9 cellular contexts compared by ENCODE assay signal in the genomic region with DNA sequence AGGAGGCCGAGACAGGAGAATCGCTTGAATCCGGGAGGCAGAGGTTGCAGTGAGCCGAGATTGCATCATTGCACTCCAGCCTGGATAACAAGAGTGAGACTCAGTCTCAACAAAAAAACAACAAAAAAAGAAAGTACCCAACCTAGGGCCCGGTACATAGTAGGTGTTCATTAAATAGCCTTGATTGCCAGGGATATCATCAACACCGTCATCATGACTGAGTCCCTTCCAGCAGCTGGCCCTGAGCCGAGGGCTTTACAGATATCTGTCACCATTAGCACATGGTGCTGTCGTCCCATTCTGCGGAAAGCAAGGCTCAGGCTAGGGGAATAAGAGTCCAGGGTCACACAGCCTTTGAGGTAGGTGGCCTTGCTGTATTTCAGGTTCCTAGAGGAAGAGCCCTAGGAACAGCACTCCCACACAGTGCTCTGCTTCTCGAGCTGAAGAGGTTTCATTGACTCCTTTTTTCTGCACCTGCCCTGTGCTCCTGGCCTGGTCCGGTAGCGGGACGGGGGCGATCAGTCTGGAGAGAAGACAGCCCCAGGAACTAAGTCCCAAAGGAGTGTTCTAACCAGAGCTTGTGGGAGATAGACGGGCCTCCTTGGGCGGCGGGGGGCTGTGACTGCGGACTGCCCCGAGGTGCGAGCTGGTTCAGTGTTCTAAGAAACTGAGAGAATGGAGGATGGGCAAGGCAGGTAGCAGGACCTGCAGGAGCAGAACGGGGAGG. TPM values are rescaled to one million over a fixed set of nuclear protein-coding genes. Genes with fewer than 3 reads are reported as not detected.
A peak's percentile ranks its signal among the peaks of the same experiment; 100 is the strongest.
DNase-seq lines count a peak whose midpoint lies in the region; ATAC-seq, FAIRE-seq and TF ChIP-seq lines count a peak whose summit lies in the region.
"Had no signal": no experiment of that assay in that cellular context is flagged by ENCODE, and none has a peak within 500 bp of the region (broad histone marks: within the 10 kb centered on the region; RNA-seq: fewer than 3 reads in every experiment).

No MANE protein-coding gene starts in this region.

- TF ChIP-seq CTCF in BE2C (IDR thresholded peaks at IDR 0.05; ENCODE audit: low read depth, low read length): no peak
- TF ChIP-seq CTCF in endodermal cell (conservative IDR thresholded peaks at IDR 0.05): no peak

- H3K4me3 Mint-ChIP-seq in endodermal cell: peak overlapping the region; percentile 57

- no peaks in the 10 kb centered on the region for H3K9me3 Mint-ChIP-seq in endodermal cell

- no peak overlapping the region for H2BK5ac ChIP-seq in neuronal stem cell (ENCODE audit: low read length)

- no peak overlapping the region for H3K4ac ChIP-seq in neuronal stem cell (ENCODE audit: low read length)

- H3K27me3 ChIP-seq in BE2C (no peaks in the 10 kb centered on the region), NT2/D1 (ENCODE audit: insufficient read depth, insufficient read length) (peaks cover 18% of the 10 kb centered on the region), endodermal cell (ENCODE audit: control insufficient read depth, insufficient read depth, low read length, poor library complexity, severe bottlenecking) (no peaks in the 10 kb centered on the region), neuronal stem cell (ENCODE audit: control insufficient read depth in 3 of 3, insufficient read depth in 3 of 3, low read depth in 1 of 3, low read length in 3 of 3) (no peaks in the 10 kb centered on the region)

- H3K27me3 Mint-ChIP-seq in endodermal cell (ENCODE audit: insufficient read depth): peaks cover 14% of the 10 kb centered on the region

- no peak for FAIRE-seq in GM12891 (lab: Jason Lieb, UNC)

- H3K18ac ChIP-seq in neuronal stem cell (ENCODE audit: low read length): peak overlapping the region; percentile 98

- 50 to 57% methylated on average over 17 to 21 of the region's 21 CpGs for WGBS in endodermal cell (ENCODE audit: insufficient coverage in 1 of 2, insufficient read length in 1 of 2), 2 experiments
- WGBS in neuronal stem cell (ENCODE audit: extremely low coverage in 2 of 2, insufficient read length in 2 of 2, insufficient replicate concordance in 1 of 2), 2 donors: no CpG with 5 or more reads among the region's 21 CpGs

- DNase-seq in BE2C: no peak
- no peak for DNase-seq in NT2/D1 (ENCODE audit: low read depth, low spot score)
- DNase-seq in endodermal cell: no peak
- DNase-seq in neuronal stem cell (ENCODE audit: low spot score): no peak
- DNase-seq in GM12891 (ENCODE audit: insufficient read length, low spot score): no peak
- no peak for DNase-seq in NCI-H524 (lab: John Stamatoyannopoulos, UW)
- DNase-seq: effector memory CD4-positive, alpha-beta T cell had no signal

- no peaks in the 10 kb centered on the region for H3K79me1 ChIP-seq in neuronal stem cell (ENCODE audit: low read depth, low read length)

- H3K27ac ChIP-seq in endodermal cell (ENCODE audit: low read depth, low read length) (peak overlapping the region; percentile 94), neuronal stem cell (replicated peaks; ENCODE audit: low read length) (peak overlapping the region; percentile 5)

- ATAC-seq in HG03025 (IDR thresholded peaks at IDR 0.05; ENCODE audit: low FRiP score, unreplicated experiment): no peak
- no peak for ATAC-seq in HG02840 (IDR thresholded peaks at IDR 0.05; ENCODE audit: low FRiP score, unreplicated experiment)

- H3K4me1 ChIP-seq in BE2C: peaks cover 39% of the 10 kb centered on the region
- peaks cover 20% of the 10 kb centered on the region for H3K4me1 ChIP-seq in NT2/D1 (ENCODE audit: insufficient read depth, insufficient read length)
- H3K4me1 ChIP-seq in endodermal cell (ENCODE audit: control insufficient read depth, insufficient read depth, low read length): peaks cover 17% of the 10 kb centered on the region
- peaks cover 49 to 53% of the 10 kb centered on the region in 2 donors for H3K4me1 ChIP-seq in neuronal stem cell (ENCODE audit: control insufficient read depth in 2 of 2, insufficient read depth in 1 of 2, low read depth in 1 of 2, low read length in 2 of 2)

- H2BK12ac ChIP-seq in neuronal stem cell (ENCODE audit: low read length): no peak overlapping the region

- peak overlapping the region; percentile 80 for H4K91ac ChIP-seq in neuronal stem cell (ENCODE audit: low read depth, low read length, poor library complexity)

- H3K9ac ChIP-seq in NT2/D1 (ENCODE audit: insufficient read length, low read depth) (peak overlapping the region; percentile 83), endodermal cell (ENCODE audit: extremely low read depth, low read length, poor library complexity, severe bottlenecking) (no peak overlapping the region), neuronal stem cell (ENCODE audit: low read depth, low read length, poor library complexity) (no peak overlapping the region)

- peak overlapping the region; percentile 64 for H3K4me2 ChIP-seq in neuronal stem cell (ENCODE audit: insufficient read depth, low read length, poor library complexity, severe bottlenecking)

- no peaks in the 10 kb centered on the region for H3K9me3 ChIP-seq in BE2C
- H3K9me3 ChIP-seq in NT2/D1 (ENCODE audit: insufficient read depth, low read length): no peaks in the 10 kb centered on the region
- no peaks in the 10 kb centered on the region for H3K9me3 ChIP-seq in endodermal cell (ENCODE audit: control insufficient read depth, low read length)
- no peaks in the 10 kb centered on the region for H3K9me3 ChIP-seq in neuronal stem cell (replicated peaks in 1 of 2; ENCODE audit: control insufficient read depth in 2 of 2, insufficient read depth in 1 of 2, low read depth in 1 of 2, low read length in 2 of 2)

- H2BK15ac ChIP-seq in neuronal stem cell (ENCODE audit: low read length): peak overlapping the region; percentile 76

- TF ChIP-seq POLR2A in GM12891 (IDR thresholded peaks at IDR 0.05; ENCODE audit: low read depth, low read length): no peak

- peak overlapping the region; percentile 93 for H3K27ac Mint-ChIP-seq in endodermal cell

- peak overlapping the region; percentile 0 for H4K8ac ChIP-seq in neuronal stem cell (ENCODE audit: low read depth, low read length)

- no peaks in the 10 kb centered on the region for H3K36me3 Mint-ChIP-seq in endodermal cell (ENCODE audit: low read depth)

- peak overlapping the region; percentile 90 for H2AFZ ChIP-seq in neuronal stem cell (ENCODE audit: low read length)

- H2BK120ac ChIP-seq in neuronal stem cell (ENCODE audit: low read depth, low read length): no peak overlapping the region

- H3K4me1 Mint-ChIP-seq in endodermal cell: peaks cover 35% of the 10 kb centered on the region

- H3K4me3 ChIP-seq in BE2C (ENCODE audit: low read depth, low read length) (peak overlapping the region; percentile 58), NT2/D1 (ENCODE audit: insufficient read length, low read depth) (peak overlapping the region; percentile 34), endodermal cell (ENCODE audit: low read length) (no peak overlapping the region), neuronal stem cell (ENCODE audit: low read length in 2 of 2) (peak overlapping the region in 1 of 2 donors; percentile 49)

- peak overlapping the region; percentile 82 for H3K23ac ChIP-seq in neuronal stem cell (ENCODE audit: low read depth, low read length, poor library complexity)

- H3K36me3 ChIP-seq in BE2C (no peaks in the 10 kb centered on the region), NT2/D1 (ENCODE audit: insufficient read depth, insufficient read length, low read length) (no peaks in the 10 kb centered on the region), endodermal cell (ENCODE audit: control insufficient read depth, insufficient read depth, low read length) (no peaks in the 10 kb centered on the region), neuronal stem cell (replicated peaks in 1 of 2; ENCODE audit: control insufficient read depth in 2 of 2, insufficient read depth in 2 of 2, low read length in 2 of 2) (no peaks in the 10 kb centered on the region)

- peak overlapping the region; percentile 48 for H2AK5ac ChIP-seq in neuronal stem cell (ENCODE audit: low read depth, low read length)

- H3K14ac ChIP-seq in neuronal stem cell (ENCODE audit: low read length): no peak overlapping the region

TF ChIP-seq in GM12891, 5 proteins besides CTCF, POLR2A, EP300 and RAD21:
- TF ChIP-seq SPI1 (IDR thresholded peaks at IDR 0.05; ENCODE audit: low read depth, low read length): no peak
- no peak for TF ChIP-seq POU2F2 (IDR thresholded peaks at IDR 0.05; ENCODE audit: low read depth, low read length)
- TF ChIP-seq POLR2AphosphoS5 (IDR thresholded peaks at IDR 0.05; ENCODE audit: low read depth, low read length): no peak
- no peak for TF ChIP-seq PAX5 (IDR thresholded peaks at IDR 0.05; ENCODE audit: insufficient read depth, low read length, severe bottlenecking)
- no peak for TF ChIP-seq TAF1 (IDR thresholded peaks at IDR 0.05; ENCODE audit: low read depth, low read length)

RNA-seq across cellular contexts. Expression of gene CXXC5, which starts 48.2 kb away (rescaled TPM):
- polyA plus RNA-seq in BE2C (2012; ENCODE audit: insufficient read depth, insufficient read length, low read depth): 263 TPM
- total RNA-seq in endodermal cell: 10 to 100 TPM; 50.5 to 67.9 TPM
- polyA plus RNA-seq in endodermal cell (2013, experiment 1 of 2): 107 TPM
- polyA plus RNA-seq in endodermal cell (2013, experiment 2 of 2): 113 TPM
- polyA plus RNA-seq in neuronal stem cell (2013, experiment 1 of 2): 30.9 TPM
- polyA plus RNA-seq in neuronal stem cell (2013, experiment 2 of 2): 32.1 TPM
- 29.4 TPM for polyA plus RNA-seq in GM12891 (2012; ENCODE audit: low read depth, missing spikeins)
